9 cellular contexts compared by ENCODE assay signal in genomic region chr2:240250150-240250984, GRCh38.
A peak's percentile ranks its signal among the peaks of the same experiment; 100 is the strongest.
DNase-seq lines count a peak whose midpoint lies in the region; ATAC-seq, FAIRE-seq and TF ChIP-seq lines count a peak whose summit lies in the region.
"Had no signal": no experiment of that assay in that cellular context is flagged by ENCODE, and none has a peak within 500 bp of the region (broad histone marks: within the 10 kb centered on the region; RNA-seq: fewer than 3 reads in every experiment).

No MANE protein-coding gene starts in this region.

- peak; percentile 48 for FAIRE-seq in urothelium cell line (lab: Jason Lieb, UNC)

- ATAC-seq in heart left ventricle (no peak), Right ventricle myocardium inferior (no peak), HG03095 (IDR thresholded peaks at IDR 0.05; ENCODE audit: unreplicated experiment) (no peak)

- H3K9me3 ChIP-seq in heart left ventricle (no peaks in the 10 kb centered on the region), esophagus (ENCODE audit: control insufficient read depth in 2 of 2, insufficient read depth in 1 of 2, low read depth in 1 of 2, low read length in 1 of 2) (no peaks in the 10 kb centered on the region), osteoblast (ENCODE audit: low read depth, low read length) (no peaks in the 10 kb centered on the region)
- no peaks in the 10 kb centered on the region for H3K9me3 ChIP-seq in effector memory CD4-positive, alpha-beta T cell (ENCODE audit: control insufficient read depth, low read length)

- no peak for TF ChIP-seq CTCF in heart left ventricle (IDR thresholded peaks at IDR 0.05)
- TF ChIP-seq CTCF in osteoblast (IDR thresholded peaks at IDR 0.05; ENCODE audit: extremely low read depth, low read depth, low read length) = no peak

- H3K27ac ChIP-seq in heart left ventricle (peak overlapping the region; percentile 72 to 97 (median 87)), esophagus (ENCODE audit: low read depth in 2 of 2, low read length in 1 of 2) (peak overlapping the region; percentile 41 to 47), osteoblast (ENCODE audit: low read depth, low read length) (peak overlapping the region; percentile 84)
- H3K27ac ChIP-seq in effector memory CD4-positive, alpha-beta T cell (ENCODE audit: insufficient read depth, low read length, poor library complexity, severe bottlenecking) = no peak overlapping the region

- H3K79me2 ChIP-seq in osteoblast (ENCODE audit: insufficient read depth, low read length) = no peaks in the 10 kb centered on the region

- H3K36me3 ChIP-seq in heart left ventricle = no peaks in the 10 kb centered on the region
- H3K36me3 ChIP-seq in esophagus (ENCODE audit: control insufficient read depth in 2 of 2, insufficient read depth in 2 of 2, low read length in 1 of 2) = no peaks in the 10 kb centered on the region
- no peaks in the 10 kb centered on the region for H3K36me3 ChIP-seq in osteoblast (ENCODE audit: insufficient read depth, low read length)
- no peaks in the 10 kb centered on the region for H3K36me3 ChIP-seq in effector memory CD4-positive, alpha-beta T cell (ENCODE audit: control insufficient read depth, insufficient read depth, low read length)

- 83 to 94% (median 86%) methylated on average over 10 to 14 of the region's 14 CpGs for WGBS in heart left ventricle, 4 donors
- WGBS in esophagus, 2 donors = 83 to 91% methylated on average over 13 to 14 of the region's 14 CpGs

- H2AFZ ChIP-seq in osteoblast (ENCODE audit: low read length) = no peak overlapping the region

- intact Hi-C loops in heart left ventricle (cut with DNase I) = no loop called here
- intact Hi-C loops in Right ventricle myocardium inferior (cut with DNase I) = loop anchor here (2.0 to 5.0 kb wide), 2 partner anchors 14 to 187 kb away; partner anchors contain the start of gene GPC1

- H3K27me3 ChIP-seq in heart left ventricle (no peaks in the 10 kb centered on the region), esophagus (ENCODE audit: control insufficient read depth in 1 of 2, insufficient read depth in 2 of 2, low read length in 2 of 2) (no peaks in the 10 kb centered on the region), osteoblast (ENCODE audit: insufficient read depth, low read length) (peaks cover under 1% of the 10 kb centered on the region)
- peaks cover 3% of the 10 kb centered on the region for H3K27me3 ChIP-seq in effector memory CD4-positive, alpha-beta T cell (replicated peaks; ENCODE audit: control insufficient read depth, insufficient read depth, low read length, poor library complexity, severe bottlenecking)

- peak overlapping the region; percentile 79 for H3K4me2 ChIP-seq in osteoblast (ENCODE audit: insufficient read depth, low read length)

- no peak for TF ChIP-seq POLR2A in heart left ventricle (IDR thresholded peaks at IDR 0.05)

- H3K4me3 ChIP-seq in heart left ventricle = no peak overlapping the region
- H3K4me3 ChIP-seq in esophagus (ENCODE audit: low read depth in 1 of 2, low read length in 2 of 2) = no peak overlapping the region
- peak overlapping the region; percentile 62 for H3K4me3 ChIP-seq in osteoblast (ENCODE audit: insufficient read depth, low read length)
- no peak overlapping the region for H3K4me3 ChIP-seq in effector memory CD4-positive, alpha-beta T cell (ENCODE audit: insufficient read depth, low read depth, low read length, poor library complexity, severe bottlenecking)

- peaks cover 6 to 45% (median 24%) of the 10 kb centered on the region in 12 donors for H3K4me1 ChIP-seq in heart left ventricle
- H3K4me1 ChIP-seq in esophagus (ENCODE audit: control insufficient read depth in 2 of 2, insufficient read depth in 2 of 2, low read length in 1 of 2) = peaks cover 9 to 31% of the 10 kb centered on the region in 2 donors
- peaks cover 14% of the 10 kb centered on the region for H3K4me1 ChIP-seq in osteoblast (ENCODE audit: insufficient read depth, low read length)
- no peaks in the 10 kb centered on the region for H3K4me1 ChIP-seq in effector memory CD4-positive, alpha-beta T cell (ENCODE audit: control insufficient read depth, insufficient read depth, low read length, poor library complexity, severe bottlenecking)

- DNase-seq in heart left ventricle (peak in 1 of 5 donors; percentile 34), Right ventricle myocardium inferior (ENCODE audit: missing footprints) (no peak), osteoblast (ENCODE audit: insufficient read length, low spot score, missing footprints) (no peak), urothelium cell line (ENCODE audit: low spot score) (no peak), NCI-H524 treated with DMSO at 0.1 percent for 48 hours (lab: John Stamatoyannopoulos, UW) (no peak)
- no peak for DNase-seq in effector memory CD4-positive, alpha-beta T cell
- DNase-seq: NCI-H82 had no signal

- no peaks in the 10 kb centered on the region for H4K20me1 ChIP-seq in osteoblast (ENCODE audit: insufficient read depth, low read length)
